9 cellular contexts compared by ENCODE assay signal in genomic region chrX:65696613-65697012, GRCh38. TPM values are rescaled to one million over a fixed set of nuclear protein-coding genes. Genes with fewer than 3 reads are reported as not detected.
DNase-seq lines count a peak whose midpoint lies in the region; ATAC-seq and TF ChIP-seq lines count a peak whose summit lies in the region.
"Had no signal": no experiment of that assay in that cellular context is flagged by ENCODE, and none has a peak within 500 bp of the region (broad histone marks: within the 10 kb centered on the region; RNA-seq: fewer than 3 reads in every experiment).

No MANE protein-coding gene starts in this region.

- no peaks in the 10 kb centered on the region for H3K27me3 Mint-ChIP-seq in HFFc6 (ENCODE audit: insufficient read depth)

- H3K27ac ChIP-seq in A673 (ENCODE audit: low read depth, low read length, poor library complexity, severe bottlenecking): peak overlapping the region; percentile 84
- peak overlapping the region; percentile 39 to 74 for H3K27ac ChIP-seq in mucosa of rectum (ENCODE audit: low read depth in 2 of 2, low read length in 2 of 2)

- H3K4me3 ChIP-seq in A673 (ENCODE audit: low read depth, low read length, poor library complexity, severe bottlenecking): no peak overlapping the region
- H3K4me3 ChIP-seq in mucosa of rectum (ENCODE audit: low read length in 2 of 2): peak overlapping the region in 1 of 2 donors; percentile 9
- H3K4me3 ChIP-seq: body of pancreas had no signal

- peak overlapping the region; percentile 17; the same call in 1 of the 2 replicates for H3K4me3 Mint-ChIP-seq in HFFc6

- H3K4me1 ChIP-seq in A673 (ENCODE audit: insufficient read depth, low read length, poor library complexity, severe bottlenecking): peaks cover 42% of the 10 kb centered on the region
- peaks cover 7 to 18% of the 10 kb centered on the region in 2 donors for H3K4me1 ChIP-seq in mucosa of rectum (ENCODE audit: control insufficient read depth in 2 of 2, insufficient read depth in 2 of 2, low read length in 2 of 2)
- H3K4me1 ChIP-seq: body of pancreas had no signal

- no TSS peak for BruUV-seq in A673 (replicated peaks; lab: Mats Ljungman, UMichigan)

- intact Hi-C loops in A673 (cut with micrococcal nuclease; ENCODE audit: unreplicated experiment): no loop called here

- DNase-seq in A673 (ENCODE audit: low spot score) (no peak), HFFc6 (peak; percentile 4), SK-N-DZ (ENCODE audit: low spot score) (no peak), omental fat pad (ENCODE audit: low spot score) (no peak), midbrain (lab: John Stamatoyannopoulos, UW) (no peak), foreskin melanocyte (no peak)
- DNase-seq in activated naive CD4-positive, alpha-beta T cell treated with anti-CD3 and anti-CD28 coated beads, Interleukin-2, amount 50 U/mL, for 72 hours (ENCODE audit: low spot score in 2 of 2): no peak
- DNase-seq: body of pancreas had no signal

- H3K27ac Mint-ChIP-seq in HFFc6: peak overlapping the region; percentile 93
- peak overlapping the region; percentile 94 to 97 for H3K27ac Mint-ChIP-seq in activated naive CD4-positive, alpha-beta T cell treated with anti-CD3 and anti-CD28 coated beads, Interleukin-2, amount 50 U/mL, for 72 hours

- peak overlapping the region in 1 of 2 donors; percentile 11 for H3K9ac ChIP-seq in mucosa of rectum (ENCODE audit: low read depth in 1 of 2, low read length in 2 of 2)

- H3K9me3 ChIP-seq in A673 (ENCODE audit: low read depth, low read length, poor library complexity, severe bottlenecking) (no peaks in the 10 kb centered on the region), mucosa of rectum (ENCODE audit: control insufficient read depth in 2 of 2, low read length in 2 of 2) (no peaks in the 10 kb centered on the region)
- H3K9me3 ChIP-seq: body of pancreas had no signal

- no peaks in the 10 kb centered on the region for H3K36me3 ChIP-seq in A673 (ENCODE audit: insufficient read depth, low read length, poor library complexity, severe bottlenecking)
- no peaks in the 10 kb centered on the region for H3K36me3 ChIP-seq in mucosa of rectum (ENCODE audit: control insufficient read depth in 2 of 2, insufficient read depth in 2 of 2, low read length in 2 of 2)

- no peak for ATAC-seq in activated naive CD4-positive, alpha-beta T cell treated with anti-CD3 and anti-CD28 coated beads, Interleukin-2, amount 50 U/mL, for 72 hours
- no peak for ATAC-seq in omental fat pad (ENCODE audit: low FRiP score)
- ATAC-seq: body of pancreas had no signal

- CTCF ChIA-PET in A673 (lab: Charles Lee): no interaction called here

- H3K36me3 Mint-ChIP-seq in HFFc6 (ENCODE audit: low read depth): peaks cover 13% of the 10 kb centered on the region; the same call in 1 of the 2 replicates
- H3K36me3 Mint-ChIP-seq in activated naive CD4-positive, alpha-beta T cell treated with anti-CD3 and anti-CD28 coated beads, Interleukin-2, amount 50 U/mL, for 72 hours: peaks cover 5 to 16% of the 10 kb centered on the region in 2 donors

- POLR2A ChIA-PET in A673 (lab: Charles Lee; ENCODE audit: low non-redundant PET): no interaction called here

- H3K4me1 Mint-ChIP-seq in HFFc6 (ENCODE audit: low read depth): peaks cover 74% of the 10 kb centered on the region

- no peaks in the 10 kb centered on the region for H3K9me3 Mint-ChIP-seq in HFFc6
- no peaks in the 10 kb centered on the region for H3K9me3 Mint-ChIP-seq in activated naive CD4-positive, alpha-beta T cell treated with anti-CD3 and anti-CD28 coated beads, Interleukin-2, amount 50 U/mL, for 72 hours

- TF ChIP-seq CTCF in A673 (conservative IDR thresholded peaks at IDR 0.05; ENCODE audit: low read depth, low read length): no peak
- TF ChIP-seq CTCF in HFFc6 (IDR thresholded peaks at IDR 0.05): no peak
- TF ChIP-seq CTCF in omental fat pad (IDR thresholded peaks at IDR 0.05): no peak

- H3K27me3 ChIP-seq in A673 (replicated peaks; ENCODE audit: insufficient read depth, low read depth, low read length, poor library complexity) (no peaks in the 10 kb centered on the region), mucosa of rectum (ENCODE audit: control insufficient read depth in 2 of 2, insufficient read depth in 2 of 2, low read length in 2 of 2) (peaks cover 0 to 2% of the 10 kb centered on the region in 2 donors)
- H3K27me3 ChIP-seq: body of pancreas had no signal

RNA-seq across cellular contexts. Expression of gene MSN, which starts 29.2 kb away (rescaled TPM):
- total RNA-seq in A673 (2021) (415 and 468 TPM in 2 replicates), omental fat pad (100 to 1,000 TPM; 166 to 412 (median 274) TPM)
- total RNA-seq in HFFc6 (2021; fragmentation: NEBNext Ultra II Directional; extraction: Animal tissue kit (Norgen Biotek cat#: 25700)): 100 to 1,000 TPM; 410 to 540 (median 485) TPM
- total RNA-seq in activated naive CD4-positive, alpha-beta T cell treated with anti-CD3 and anti-CD28 coated beads, Interleukin-2, amount 50 U/mL, for 72 hours: 100 to 1,000 TPM; 451 to 569 TPM
- polyA plus RNA-seq in SK-N-DZ (2014; cell fraction: cytosol; rRNA removed): 0.22 and 0.32 TPM in 2 replicates
- 0.17 TPM in 1 of 2 replicates, not detected in the other for polyA plus RNA-seq in SK-N-DZ (2014; cell fraction: nucleus; rRNA removed)
